Comparison of ENCODE assay signal across 1 cellular context in genomic region chr11:60235318-60235717, GRCh38.
TF ChIP-seq lines count a peak whose summit lies in the region.

No MANE protein-coding gene starts in this region.

TF ChIP-seq in H1, 55 proteins besides CTCF, POLR2A, EP300 and RAD21 (continued from another document):
- TF ChIP-seq EGR1 (IDR thresholded peaks at IDR 0.05; ENCODE audit: borderline replicate concordance, low read depth, low read length): no peak
- no peak for TF ChIP-seq CBX5 (IDR thresholded peaks at IDR 0.05; ENCODE audit: low read depth, low read length)
- TF ChIP-seq ATF3 (IDR thresholded peaks at IDR 0.05; ENCODE audit: insufficient read depth, low read depth, low read length): no peak
- no peak for TF ChIP-seq TEAD4 (IDR thresholded peaks at IDR 0.05; ENCODE audit: low read depth, low read length)
- no peak for TF ChIP-seq KDM4A (IDR thresholded peaks at IDR 0.05; ENCODE audit: low read depth, low read length, severe bottlenecking)
- TF ChIP-seq ASH2L (IDR thresholded peaks at IDR 0.05; ENCODE audit: low read length): no peak
- TF ChIP-seq SP4 (IDR thresholded peaks at IDR 0.05; ENCODE audit: low read length): no peak
- TF ChIP-seq SIX5 (IDR thresholded peaks at IDR 0.05; ENCODE audit: low read depth, low read length): no peak
TF ChIP-seq in H1: peak in this region for 0.
